In the genomic region with DNA sequence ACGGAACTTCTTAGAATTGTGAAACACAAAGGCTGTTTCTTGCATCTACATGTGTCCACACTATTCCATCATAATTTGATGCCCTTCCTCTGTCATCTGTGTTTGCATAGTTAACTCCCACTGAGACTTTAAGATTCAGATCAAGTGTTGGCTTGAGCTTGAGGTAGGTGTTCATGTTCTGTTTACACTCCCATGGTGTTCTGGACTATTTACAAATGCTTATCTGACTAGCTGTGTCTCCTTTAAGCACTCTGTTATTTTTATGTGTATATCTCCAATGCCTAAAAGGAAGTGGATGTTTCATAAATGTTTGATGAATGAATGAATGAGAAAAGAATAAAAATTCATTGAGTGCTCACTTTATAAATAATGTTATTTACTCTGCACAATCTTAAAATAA, we compare ENCODE assay signal across 24 cellular contexts.
"Had no signal": no experiment of that assay in that cellular context is flagged by ENCODE, and none has a peak within 500 bp of the region (broad histone marks: within the 10 kb centered on the region; RNA-seq: fewer than 3 reads in every experiment).

No MANE protein-coding gene starts in this region.

- ATAC-seq: activated T-cell treated with anti-CD3 and anti-CD28 coated beads, Interleukin-2, amount 50 U/mL, for 4 hours; activated T-helper 17 cell treated with anti-CD3 and anti-CD28 coated beads, Interleukin-2, amount 50 U/mL, for 72 hours; esophagus mucosa; WTC11 had no signal

- DNase-seq: activated CD4-positive, alpha-beta memory T cell treated with anti-CD3 and anti-CD28 coated beads, Interleukin-2, amount 10 ng/mL, durations not matched to agents 7 days and 5 days; activated CD4-positive, alpha-beta T cell treated with anti-CD3 and anti-CD28 coated beads for 1 hour; activated CD4-positive, alpha-beta T cell treated with anti-CD3 and anti-CD28 coated beads for 4 hours; activated CD4-positive, alpha-beta T cell treated with anti-CD3 and anti-CD28 coated beads, Interleukin-2, amount 10 ng/mL, durations not matched to agents 7 days and 5 days; activated CD4-positive, alpha-beta T cell treated with anti-CD3 and anti-CD28 coated beads, Interleukin-2, amount 50 U/mL, for 4 hours; activated CD8-positive, alpha-beta memory T cell treated with anti-CD3 and anti-CD28 coated beads for 24 hours; activated effector memory CD4-positive, alpha-beta T cell treated with Interleukin-2 at 50 U/mL for 16 hours; activated gamma-delta T cell treated with Interleukin-2 at 50 U/mL for 16 hours; activated naive CD4-positive, alpha-beta T cell treated with anti-CD3 and anti-CD28 coated beads, Interleukin-2, amount 50 U/mL, for 16 hours; activated naive CD4-positive, alpha-beta T cell treated with Interleukin-2 at 50 U/mL for 16 hours; activated T-cell treated with anti-CD3 and anti-CD28 coated beads, Interleukin-2, amount 50 U/mL, for 4 hours; amniotic stem cell; anterior cingulate cortex; brain microvascular endothelial cell; dorsolateral prefrontal cortex; effector memory CD4-positive, alpha-beta T cell; endodermal cell; foreskin fibroblast; head of caudate nucleus; T-helper 2 cell had no signal

- H3K27ac ChIP-seq: brain microvascular endothelial cell, coronary artery, dorsolateral prefrontal cortex had no signal
